In the genomic region with DNA sequence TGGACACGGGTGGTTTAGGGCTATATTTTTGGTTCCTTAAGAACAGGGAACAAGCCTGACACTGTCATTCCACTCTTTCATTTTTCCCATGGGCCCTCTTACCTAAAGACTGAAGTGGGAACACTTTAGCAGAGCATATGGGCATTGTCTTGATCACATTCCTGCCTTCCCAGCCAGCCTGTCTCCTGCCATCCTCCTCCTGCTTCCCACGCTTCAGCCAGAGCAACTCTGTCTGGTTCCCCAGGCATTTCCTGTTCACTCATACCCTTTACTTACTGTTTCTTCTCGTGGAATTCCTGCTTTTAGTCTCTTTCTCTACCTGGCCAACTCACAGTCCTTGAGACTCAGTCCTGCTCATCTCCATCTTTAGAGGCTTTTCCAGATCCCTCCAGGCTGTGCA, we compare ENCODE assay signal across 13 cellular contexts. TPM values are rescaled to one million over a fixed set of nuclear protein-coding genes. Genes with fewer than 3 reads are reported as not detected.
DNase-seq lines count a peak whose midpoint lies in the region; TF ChIP-seq lines count a peak whose summit lies in the region.
"Had no signal": no experiment of that assay in that cellular context is flagged by ENCODE, and none has a peak within 500 bp of the region (broad histone marks: within the 10 kb centered on the region; RNA-seq: fewer than 3 reads in every experiment).

No MANE protein-coding gene starts in this region.

- 91 to 94% methylated on average over 3 of the region's 3 CpGs for WGBS in endodermal cell (ENCODE audit: insufficient coverage in 1 of 2, insufficient read length in 1 of 2), 2 experiments
- WGBS in thyroid gland, 2 donors = 64 to 68% methylated on average over 3 of the region's 3 CpGs

- CTCF ChIA-PET in activated CD4-positive, alpha-beta memory T cell treated with anti-CD3 and anti-CD28 coated beads for 36 hours (lab: Charles Lee) = interaction anchor here (1.1 to 2.5 kb wide), 3 partner anchors 14 to 131 kb away, joined by 4 to 13 read pairs (median 5); partner anchors contain the start of gene STX3

- H3K36me3 Mint-ChIP-seq in endodermal cell (ENCODE audit: low read depth) = peaks cover 81% of the 10 kb centered on the region
- H3K36me3 Mint-ChIP-seq in nephron progenitor cell (ENCODE audit: low read depth) = peaks cover 27% of the 10 kb centered on the region
- H3K36me3 Mint-ChIP-seq in activated CD4-positive, alpha-beta memory T cell treated with anti-CD3 and anti-CD28 coated beads for 36 hours = peaks cover 5% of the 10 kb centered on the region

- H3K4me3 ChIP-seq in AG09309 (ENCODE audit: control insufficient read depth, low read depth, low read length) (no peak overlapping the region), endodermal cell (ENCODE audit: low read length) (no peak overlapping the region), thyroid gland (replicated peaks in 1 of 3) (no peak overlapping the region)
- H3K4me3 ChIP-seq: HAP-1 had no signal

- H3K36me3 ChIP-seq in endodermal cell (ENCODE audit: control insufficient read depth, insufficient read depth, low read length) (peaks cover 83% of the 10 kb centered on the region), thyroid gland (peaks cover 20 to 26% of the 10 kb centered on the region in 2 donors)

- H3K27me3 ChIP-seq in endodermal cell (ENCODE audit: control insufficient read depth, insufficient read depth, low read length, poor library complexity, severe bottlenecking) (no peaks in the 10 kb centered on the region), thyroid gland (no peaks in the 10 kb centered on the region)

- DNase-seq in AG09309 (ENCODE audit: low read depth) = peak; percentile 25
- peak; percentile 79 for DNase-seq in M059J (ENCODE audit: low read depth)
- no peak for DNase-seq in endodermal cell
- DNase-seq in nephron progenitor cell = no peak
- no peak for DNase-seq in thyroid gland
- DNase-seq in activated CD4-positive, alpha-beta memory T cell treated with anti-CD3 and anti-CD28 coated beads for 36 hours = no peak
- no peak for DNase-seq in NCI-H510A (lab: John Stamatoyannopoulos, UW)
- no peak for DNase-seq in putamen (ENCODE audit: low spot score)
- DNase-seq: CD4-positive, alpha-beta memory T cell; effector memory CD4-positive, alpha-beta T cell; NCI-H1694 had no signal

- no peak for TF ChIP-seq POLR2A in thyroid gland (IDR thresholded peaks at IDR 0.05)

- POLR2A ChIA-PET in activated CD4-positive, alpha-beta memory T cell treated with anti-CD3 and anti-CD28 coated beads for 36 hours (lab: Charles Lee) = no interaction called here

- peak overlapping the region; percentile 4 for H3K27ac ChIP-seq in endodermal cell (ENCODE audit: low read depth, low read length)
- no peak overlapping the region for H3K27ac ChIP-seq in thyroid gland

- H3K9me3 ChIP-seq in endodermal cell (ENCODE audit: control insufficient read depth, low read length) (no peaks in the 10 kb centered on the region), thyroid gland (no peaks in the 10 kb centered on the region)
- H3K9me3 ChIP-seq: HAP-1 had no signal

- H3K27me3 Mint-ChIP-seq in endodermal cell (ENCODE audit: insufficient read depth) (no peaks in the 10 kb centered on the region), nephron progenitor cell (ENCODE audit: low read depth, poor library complexity) (peaks cover 4% of the 10 kb centered on the region)
- no peaks in the 10 kb centered on the region for H3K27me3 Mint-ChIP-seq in activated CD4-positive, alpha-beta memory T cell treated with anti-CD3 and anti-CD28 coated beads for 36 hours
- H3K27me3 Mint-ChIP-seq: CD4-positive, alpha-beta memory T cell; IgD-negative memory B cell had no signal

- H3K27ac Mint-ChIP-seq in endodermal cell (peak overlapping the region; percentile 28), nephron progenitor cell (peak overlapping the region; percentile 60)
- H3K27ac Mint-ChIP-seq in activated CD4-positive, alpha-beta memory T cell treated with anti-CD3 and anti-CD28 coated beads for 36 hours = no peak overlapping the region

- H3K9me3 Mint-ChIP-seq in endodermal cell = no peaks in the 10 kb centered on the region
- H3K9me3 Mint-ChIP-seq in nephron progenitor cell = peaks cover 6% of the 10 kb centered on the region
- no peaks in the 10 kb centered on the region for H3K9me3 Mint-ChIP-seq in activated CD4-positive, alpha-beta memory T cell treated with anti-CD3 and anti-CD28 coated beads for 36 hours

- intact Hi-C loops in thyroid gland (cut with DNase I) = no loop called here
- intact Hi-C loops in activated CD4-positive, alpha-beta memory T cell treated with anti-CD3 and anti-CD28 coated beads for 36 hours (cut with micrococcal nuclease) = no loop called here

- TF ChIP-seq CTCF in AG09309 (IDR thresholded peaks at IDR 0.05; ENCODE audit: control insufficient read depth, insufficient read depth, low read depth, low read length, missing control alignments) = no peak
- no peak for TF ChIP-seq CTCF in endodermal cell (conservative IDR thresholded peaks at IDR 0.05)
- no peak for TF ChIP-seq CTCF in nephron progenitor cell (IDR thresholded peaks at IDR 0.05)
- no peak for TF ChIP-seq CTCF in thyroid gland (IDR thresholded peaks at IDR 0.05)

- H3K9ac ChIP-seq in endodermal cell (ENCODE audit: extremely low read depth, low read length, poor library complexity, severe bottlenecking) = no peak overlapping the region

- H3K4me1 Mint-ChIP-seq in endodermal cell = peaks cover 13% of the 10 kb centered on the region
- peaks cover 20% of the 10 kb centered on the region for H3K4me1 Mint-ChIP-seq in nephron progenitor cell
- peaks cover 13% of the 10 kb centered on the region for H3K4me1 Mint-ChIP-seq in activated CD4-positive, alpha-beta memory T cell treated with anti-CD3 and anti-CD28 coated beads for 36 hours (ENCODE audit: low read depth)
- H3K4me1 Mint-ChIP-seq: IgD-negative memory B cell had no signal

- no peak overlapping the region for H3K4me3 Mint-ChIP-seq in endodermal cell
- no peak overlapping the region for H3K4me3 Mint-ChIP-seq in nephron progenitor cell
- H3K4me3 Mint-ChIP-seq in activated CD4-positive, alpha-beta memory T cell treated with anti-CD3 and anti-CD28 coated beads for 36 hours = no peak overlapping the region
- H3K4me3 Mint-ChIP-seq: CD4-positive, alpha-beta memory T cell; IgD-negative memory B cell had no signal

- H3K4me1 ChIP-seq in endodermal cell (ENCODE audit: control insufficient read depth, insufficient read depth, low read length) (no peaks in the 10 kb centered on the region), thyroid gland (peaks cover 0 to 13% of the 10 kb centered on the region in 2 donors)
- H3K4me1 ChIP-seq: HAP-1 had no signal

RNA-seq across cellular contexts. Expression of gene MRPL16, which starts 22.8 kb away (rescaled TPM):
- total RNA-seq in M059J (2014; rRNA removed; shearing (Covaris generic)) = 57.2 and 65.7 TPM in 2 replicates
- total RNA-seq in endodermal cell = 10 to 100 TPM; 52.8 to 58.4 TPM
- 48.9 TPM for polyA plus RNA-seq in endodermal cell (2013, experiment 1 of 2)
- 41.5 TPM for polyA plus RNA-seq in endodermal cell (2013, experiment 2 of 2)
- total RNA-seq in thyroid gland = 10 to 100 TPM; 19.4 to 40.7 (median 25.4) TPM
- 10 to 100 TPM; 80.2 to 80.5 TPM for total RNA-seq in activated CD4-positive, alpha-beta memory T cell treated with anti-CD3 and anti-CD28 coated beads for 36 hours

RNA-seq across cellular contexts. Expression of gene STX3, which starts 32.6 kb away (rescaled TPM):
- total RNA-seq in M059J (2014; rRNA removed; shearing (Covaris generic)) = 35.1 and 52.7 TPM in 2 replicates
- total RNA-seq in endodermal cell (100 to 1,000 TPM; 119 to 160 TPM), thyroid gland (10 to 100 TPM; 36.5 to 46.4 (median 41.6) TPM)
- 27.9 TPM for polyA plus RNA-seq in endodermal cell (2013, experiment 1 of 2)
- polyA plus RNA-seq in endodermal cell (2013, experiment 2 of 2) = 23.5 TPM
- total RNA-seq in activated CD4-positive, alpha-beta memory T cell treated with anti-CD3 and anti-CD28 coated beads for 36 hours = 10 to 100 TPM; 11.7 to 12.3 TPM

RNA-seq across cellular contexts. Expression of gene CBLIF, which starts 57.5 kb away (rescaled TPM):
- not detected in 2 replicates for total RNA-seq in M059J (2014; rRNA removed; shearing (Covaris generic))
- total RNA-seq in endodermal cell (not detected), thyroid gland (not detected)
- not detected for polyA plus RNA-seq in endodermal cell (2013, experiment 1 of 2)
- not detected for polyA plus RNA-seq in endodermal cell (2013, experiment 2 of 2)
- not detected for total RNA-seq in activated CD4-positive, alpha-beta memory T cell treated with anti-CD3 and anti-CD28 coated beads for 36 hours
- total RNA-seq: CD4-positive, alpha-beta memory T cell had no signal
- polyA plus RNA-seq: CD4-positive, alpha-beta memory T cell; IgD-negative memory B cell had no signal

Comparison
In these comparisons a context has a peak if more than half of its experiments do, and no peak if none do; other contexts are left out.
1. DNase-seq: peak in AG09309 (single experiment) and M059J (single experiment); none in endodermal cell (single experiment), nephron progenitor cell (single experiment), thyroid gland (0 of 2), activated CD4-positive, alpha-beta memory T cell treated with anti-CD3 and anti-CD28 coated beads for 36 hours (single experiment), NCI-H510A (single experiment) and putamen (single experiment).